17 cellular contexts compared by ENCODE assay signal in the genomic region with DNA sequence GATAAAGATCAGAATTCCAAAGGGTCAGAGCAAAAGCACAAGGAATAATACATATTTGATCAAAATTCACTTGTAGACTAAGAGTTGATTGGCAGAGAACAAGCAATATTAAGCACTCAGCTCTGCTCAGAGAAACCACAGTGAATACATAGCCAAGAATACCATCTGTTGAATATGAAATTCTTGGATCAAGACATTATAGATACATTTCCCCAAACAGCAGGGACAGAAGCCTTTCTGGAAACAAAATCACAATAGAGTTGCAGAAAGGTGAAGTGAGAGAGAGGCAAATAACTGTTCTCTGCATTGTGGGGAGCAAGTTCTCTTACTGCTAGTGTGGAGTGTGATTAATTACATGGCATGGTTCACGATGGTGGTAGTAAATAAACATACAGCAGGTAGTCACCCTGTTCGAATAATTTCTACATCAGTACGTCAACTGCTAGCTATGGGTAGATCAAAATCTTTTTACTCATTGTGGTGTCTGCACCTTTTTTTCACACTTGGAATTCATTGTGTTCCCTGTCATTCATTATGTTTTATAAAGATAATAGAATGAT.
A peak's percentile ranks its signal among the peaks of the same experiment; 100 is the strongest.
DNase-seq lines count a peak whose midpoint lies in the region; ATAC-seq, FAIRE-seq and TF ChIP-seq lines count a peak whose summit lies in the region.
"Had no signal": no experiment of that assay in that cellular context is flagged by ENCODE, and none has a peak within 500 bp of the region (broad histone marks: within the 10 kb centered on the region; RNA-seq: fewer than 3 reads in every experiment).

No MANE protein-coding gene starts in this region.

- H2BK15ac ChIP-seq in IMR-90 (ENCODE audit: low read depth, low read length): 0 out of 3 replicates have a peak overlapping the region, but pooled peaks have one; percentile 48

- peak overlapping the region; percentile 61 for H2BK20ac ChIP-seq in IMR-90 (ENCODE audit: low read depth, low read length)

- H3K14ac ChIP-seq in IMR-90 (replicated peaks; ENCODE audit: low read depth, low read length): no peak overlapping the region

- peak overlapping the region; percentile 56; the same call in 1 of the 2 replicates for H2BK120ac ChIP-seq in IMR-90 (ENCODE audit: low read depth, low read length)

- H2AFZ ChIP-seq in IMR-90 (replicated peaks; ENCODE audit: low read length, poor library complexity) (no peak overlapping the region), endothelial cell of umbilical vein (ENCODE audit: low read depth, low read length) (peak overlapping the region; percentile 7)
- H2AFZ ChIP-seq: GM23248 had no signal

- DNase-seq in A673 (ENCODE audit: low spot score): no peak
- no peak for DNase-seq in IMR-90
- DNase-seq in adipocyte (ENCODE audit: low read depth): peak; percentile 27
- DNase-seq in endothelial cell of umbilical vein (ENCODE audit: low read depth, low spot score): peak; percentile 36
- DNase-seq in WERI-Rb-1: no peak
- DNase-seq in NCI-H524 (lab: John Stamatoyannopoulos, UW): no peak
- DNase-seq: Calu3; CD4-positive, alpha-beta T cell; GM23248; NCI-H1930; NCI-H82; SK-N-SH had no signal

- no peak overlapping the region for H2BK5ac ChIP-seq in IMR-90 (ENCODE audit: low read depth, low read length, poor library complexity, severe bottlenecking)

- no peak overlapping the region for H3K4ac ChIP-seq in IMR-90 (ENCODE audit: low read depth, low read length)

- no peak overlapping the region for H3K9ac ChIP-seq in IMR-90 (ENCODE audit: low read depth, low read length)
- no peak overlapping the region for H3K9ac ChIP-seq in adipocyte (ENCODE audit: low read length)
- H3K9ac ChIP-seq in endothelial cell of umbilical vein (replicated peaks; ENCODE audit: extremely low read depth, insufficient read depth, low read length): no peak overlapping the region
- H3K9ac ChIP-seq: GM23248, SK-N-SH had no signal

- no peak overlapping the region for H3K4me2 ChIP-seq in IMR-90 (ENCODE audit: low read depth, low read length)
- H3K4me2 ChIP-seq in endothelial cell of umbilical vein (ENCODE audit: insufficient read depth, low read length): peak overlapping the region; percentile 61
- H3K4me2 ChIP-seq: A549, SK-N-SH had no signal

- no peak for FAIRE-seq in endothelial cell of umbilical vein (lab: Jason Lieb, UNC)
- FAIRE-seq: A549, GM12891, HTR-8/SVneo had no signal

- dilution Hi-C loops in IMR-90 (cut with HindIII; ENCODE audit: low sequenced_read_pairs, unreplicated experiment): no loop called here
- dilution Hi-C loops in endothelial cell of umbilical vein (cut with MboI; ENCODE audit: extremely low pct_ligation_motif_present, low sequenced_read_pairs): no loop called here

- TF ChIP-seq POLR2A in IMR-90 (IDR thresholded peaks at IDR 0.05; ENCODE audit: low read depth, low read length) (no peak), endothelial cell of umbilical vein (IDR thresholded peaks at IDR 0.05; ENCODE audit: low read depth, low read length) (no peak)

- H4K5ac ChIP-seq in IMR-90 (ENCODE audit: low read depth, low read length): no peak overlapping the region

- no peaks in the 10 kb centered on the region for H3K79me1 ChIP-seq in IMR-90 (ENCODE audit: low read depth in 1 of 2, low read length in 2 of 2)

- H2AK5ac ChIP-seq in IMR-90 (ENCODE audit: low read depth, low read length): no peak overlapping the region

- H3K27ac ChIP-seq in A673 (ENCODE audit: low read depth, low read length, poor library complexity, severe bottlenecking) (peak overlapping the region; percentile 86), IMR-90 (ENCODE audit: insufficient read depth, low read length) (no peak overlapping the region), endothelial cell of umbilical vein (ENCODE audit: insufficient read depth, low read depth, low read length) (peak overlapping the region; percentile 8), WERI-Rb-1 (no peak overlapping the region)
- H3K27ac ChIP-seq: A549, GM23248 had no signal

- CTCF ChIA-PET in A673 (lab: Charles Lee) (no interaction called here), IMR-90 (lab: Yijun Ruan, JAX) (no interaction called here), endothelial cell of umbilical vein (lab: Charles Lee) (no interaction called here)

- H3K27me3 ChIP-seq in A673 (replicated peaks; ENCODE audit: insufficient read depth, low read depth, low read length, poor library complexity) (no peaks in the 10 kb centered on the region), IMR-90 (ENCODE audit: control insufficient read depth, insufficient read depth, low read length) (no peaks in the 10 kb centered on the region), adipocyte (replicated peaks; ENCODE audit: control insufficient read depth, insufficient read depth, low read length) (no peaks in the 10 kb centered on the region), endothelial cell of umbilical vein (ENCODE audit: control insufficient read depth in 2 of 2, insufficient read depth in 2 of 2, low read length in 2 of 2) (no peaks in the 10 kb centered on the region), WERI-Rb-1 (ENCODE audit: insufficient read depth, low read depth, severe bottlenecking) (no peaks in the 10 kb centered on the region)

- H3K56ac ChIP-seq in IMR-90 (ENCODE audit: extremely low read depth, insufficient read depth, low read length): no peak overlapping the region

- no peaks in the 10 kb centered on the region for H3K79me2 ChIP-seq in endothelial cell of umbilical vein (ENCODE audit: control insufficient read depth, insufficient read depth, low read length)

- H3K9me3 ChIP-seq in A673 (ENCODE audit: low read depth, low read length, poor library complexity, severe bottlenecking) (peaks cover 5% of the 10 kb centered on the region), IMR-90 (ENCODE audit: control insufficient read depth, insufficient read depth, low read length) (no peaks in the 10 kb centered on the region), adipocyte (ENCODE audit: control insufficient read depth, low read length) (no peaks in the 10 kb centered on the region), endothelial cell of umbilical vein (replicated peaks; ENCODE audit: control insufficient read depth, insufficient read depth, low read length) (no peaks in the 10 kb centered on the region), WERI-Rb-1 (ENCODE audit: severe bottlenecking) (no peaks in the 10 kb centered on the region)
- H3K9me3 ChIP-seq: A549, SK-N-SH had no signal

- H2AK9ac ChIP-seq in IMR-90 (replicated peaks; ENCODE audit: low read depth, low read length, poor library complexity): no peak overlapping the region

- H3K9me1 ChIP-seq in IMR-90 (ENCODE audit: insufficient read depth, low read length) (peaks cover 2% of the 10 kb centered on the region; the same call in 1 of the 2 replicates), endothelial cell of umbilical vein (replicated peaks; ENCODE audit: control insufficient read depth, extremely low read depth, insufficient read depth, low read length) (no peaks in the 10 kb centered on the region)

- BruUV-seq in A673 (replicated peaks; lab: Mats Ljungman, UMichigan) (no TSS peak), IMR-90 (replicated peaks; lab: Mats Ljungman, UMichigan) (no TSS peak), endothelial cell of umbilical vein (replicated peaks; lab: Mats Ljungman, UMichigan) (no TSS peak)

- peak overlapping the region; percentile 40; the same call in 1 of the 2 replicates for H3K18ac ChIP-seq in IMR-90 (ENCODE audit: low read depth, low read length)

- in situ Hi-C loops in IMR-90 (cut with MboI; ENCODE audit: low sequenced_read_pairs): no loop called here

- H4K20me1 ChIP-seq in IMR-90 (ENCODE audit: insufficient read depth, low read length) (no peaks in the 10 kb centered on the region), endothelial cell of umbilical vein (replicated peaks; ENCODE audit: control insufficient read depth, extremely low read depth, insufficient read depth, low read length) (no peaks in the 10 kb centered on the region)

- no CpG with 5 or more reads among the region's 3 CpGs for WGBS in IMR-90 (ENCODE audit: extremely low coverage in 2 of 2, insufficient read length in 1 of 2), 2 experiments

- H3K23ac ChIP-seq in IMR-90 (ENCODE audit: low read depth, low read length): no peak overlapping the region

- H4K8ac ChIP-seq in IMR-90 (ENCODE audit: low read depth in 2 of 2, low read length in 2 of 2): no peak overlapping the region

- no peak overlapping the region for H3K4me3 ChIP-seq in A673 (ENCODE audit: low read depth, low read length, poor library complexity, severe bottlenecking)
- no peak overlapping the region for H3K4me3 ChIP-seq in IMR-90 (ENCODE audit: insufficient read depth, low read depth, low read length)
- no peak overlapping the region for H3K4me3 ChIP-seq in adipocyte (ENCODE audit: low read length)
- H3K4me3 ChIP-seq in endothelial cell of umbilical vein (replicated peaks in 1 of 3; ENCODE audit: insufficient read depth in 1 of 3, low read depth in 1 of 3, low read length in 3 of 3): no peak overlapping the region
- H3K4me3 ChIP-seq in WERI-Rb-1 (ENCODE audit: low read depth, low read length): no peak overlapping the region
- H3K4me3 ChIP-seq: A549, GM23248 had no signal

- TF ChIP-seq CTCF in A673 (conservative IDR thresholded peaks at IDR 0.05; ENCODE audit: low read depth, low read length) (no peak), IMR-90 (conservative IDR thresholded peaks at IDR 0.05; ENCODE audit: low read depth, low read length) (no peak), endothelial cell of umbilical vein (IDR thresholded peaks at IDR 0.05; ENCODE audit: extremely low read depth in 1 of 2, insufficient read depth in 1 of 2, low read depth in 1 of 2, low read length in 2 of 2) (no peak), WERI-Rb-1 (IDR thresholded peaks at IDR 0.05; ENCODE audit: low read depth, low read length) (no peak)

- H3K4me1 ChIP-seq in A673 (ENCODE audit: insufficient read depth, low read length, poor library complexity, severe bottlenecking) (peaks cover 71% of the 10 kb centered on the region), IMR-90 (ENCODE audit: control insufficient read depth, insufficient read depth, low read length) (peaks cover 4% of the 10 kb centered on the region), adipocyte (ENCODE audit: control insufficient read depth, insufficient read depth, low read length) (peaks cover 20% of the 10 kb centered on the region), endothelial cell of umbilical vein (ENCODE audit: control insufficient read depth, extremely low read depth, insufficient read depth, low read length) (peaks cover 46% of the 10 kb centered on the region)
- H3K4me1 ChIP-seq: A549 had no signal

- POLR2A ChIA-PET in A673 (lab: Charles Lee; ENCODE audit: low non-redundant PET): no interaction called here
- POLR2A ChIA-PET in IMR-90 (lab: Charles Lee; ENCODE audit: unreplicated experiment): no interaction called here
- POLR2A ChIA-PET in endothelial cell of umbilical vein (lab: Charles Lee): interaction anchor here (1.1 kb wide), 1 partner anchor 18 kb away, joined by 9 read pairs; no protein-coding TSS in a partner anchor

- H4K91ac ChIP-seq in IMR-90 (ENCODE audit: insufficient read depth, low read depth, low read length): peak overlapping the region; percentile 19; the same call in 1 of the 2 replicates

- TF ChIP-seq RAD21 in IMR-90 (IDR thresholded peaks at IDR 0.05; ENCODE audit: low read length): no peak

- peaks cover 6% of the 10 kb centered on the region for H3K36me3 ChIP-seq in A673 (ENCODE audit: insufficient read depth, low read length, poor library complexity, severe bottlenecking)
- no peaks in the 10 kb centered on the region for H3K36me3 ChIP-seq in IMR-90 (ENCODE audit: control insufficient read depth, insufficient read depth, low read length)
- no peaks in the 10 kb centered on the region for H3K36me3 ChIP-seq in adipocyte (ENCODE audit: control insufficient read depth, insufficient read depth, low read length, severe bottlenecking)
- no peaks in the 10 kb centered on the region for H3K36me3 ChIP-seq in endothelial cell of umbilical vein (ENCODE audit: control insufficient read depth in 2 of 2, extremely low read depth in 1 of 2, insufficient read depth in 2 of 2, low read length in 2 of 2)
- no peaks in the 10 kb centered on the region for H3K36me3 ChIP-seq in WERI-Rb-1

- intact Hi-C loops in A673 (cut with micrococcal nuclease; ENCODE audit: unreplicated experiment) (loop anchor here (5.0 to 10.0 kb wide), 2 partner anchors 125 to 372 kb away; no protein-coding TSS in a partner anchor), IMR-90 (cut with micrococcal nuclease) (no loop called here), endothelial cell of umbilical vein (cut with micrococcal nuclease) (loop anchor here (5.0 to 10.0 kb wide), 2 partner anchors 320 to 552 kb away; no protein-coding TSS in a partner anchor)

- ATAC-seq in IMR-90 (ENCODE audit: low read depth) (no peak), GM19324 (IDR thresholded peaks at IDR 0.05; ENCODE audit: low FRiP score, unreplicated experiment) (no peak), GM21576 (IDR thresholded peaks at IDR 0.05; ENCODE audit: unreplicated experiment) (no peak)
- ATAC-seq: A549 had no signal

Comparison
In these comparisons a context has a peak if more than half of its experiments do, and no peak if none do; other contexts are left out.
1. DNase-seq: peak in adipocyte (single experiment) and endothelial cell of umbilical vein (single experiment); none in A673 (single experiment), IMR-90 (single experiment), WERI-Rb-1 (single experiment) and NCI-H524 (0 of 2).
2. H3K27ac ChIP-seq: peak in A673 (single experiment) and endothelial cell of umbilical vein (single experiment); none in IMR-90 (single experiment) and WERI-Rb-1 (single experiment).